In the genomic region with DNA sequence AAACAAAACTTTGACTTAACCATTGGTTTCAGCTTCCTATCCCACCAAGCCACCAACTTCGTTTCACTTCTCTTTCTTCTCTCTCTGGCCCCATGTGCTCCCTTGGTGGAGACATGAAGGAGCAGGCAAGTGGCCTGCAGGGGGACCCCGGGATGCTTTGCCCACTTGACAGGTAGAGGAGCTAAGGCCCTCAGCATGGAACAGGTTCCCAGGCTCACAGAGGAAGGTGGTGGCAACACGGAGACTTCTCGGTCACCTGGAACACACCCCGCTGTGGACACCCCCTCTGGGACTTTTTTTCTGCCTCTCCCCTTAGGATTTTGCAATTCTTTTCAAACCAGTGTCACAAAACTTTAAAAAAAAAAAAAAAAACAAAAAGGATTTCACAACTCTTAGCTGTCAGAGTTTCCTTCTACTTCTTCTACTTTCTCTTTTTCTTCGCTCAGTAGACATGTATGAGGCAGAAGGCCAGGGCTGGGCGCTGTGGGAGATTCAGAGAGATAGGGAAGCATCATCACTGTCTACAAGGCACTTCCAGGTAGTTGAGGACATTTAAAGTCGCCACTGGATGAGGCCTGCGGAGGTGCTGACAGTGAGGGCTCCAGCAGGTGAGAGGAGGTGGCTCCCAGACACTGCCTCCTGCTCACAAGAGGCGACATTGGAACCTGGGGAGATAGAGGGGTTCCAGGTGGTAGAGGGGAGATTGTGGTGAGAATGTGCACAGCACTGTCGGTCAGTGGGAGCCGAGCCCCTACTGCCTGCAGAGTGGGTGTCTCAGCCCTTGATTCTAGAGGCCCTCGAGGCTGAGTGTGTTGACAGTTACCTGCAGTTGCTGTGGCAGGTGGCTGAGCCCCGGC, we compare ENCODE assay signal across 1 cellular context.
TF ChIP-seq lines count a peak whose summit lies in the region.

No MANE protein-coding gene starts in this region.

TF ChIP-seq in IMR-90, 13 proteins besides CTCF, POLR2A, EP300 and RAD21 (continued from another document):
- TF ChIP-seq FOS (IDR thresholded peaks at IDR 0.05; ENCODE audit: low read depth, low read length): no peak
- no peak for TF ChIP-seq MXI1 (IDR thresholded peaks at IDR 0.05; ENCODE audit: borderline replicate concordance, low read depth, low read length)
- TF ChIP-seq MAFK (IDR thresholded peaks at IDR 0.05; ENCODE audit: low read depth, low read length): no peak
- TF ChIP-seq, protein P1, sequence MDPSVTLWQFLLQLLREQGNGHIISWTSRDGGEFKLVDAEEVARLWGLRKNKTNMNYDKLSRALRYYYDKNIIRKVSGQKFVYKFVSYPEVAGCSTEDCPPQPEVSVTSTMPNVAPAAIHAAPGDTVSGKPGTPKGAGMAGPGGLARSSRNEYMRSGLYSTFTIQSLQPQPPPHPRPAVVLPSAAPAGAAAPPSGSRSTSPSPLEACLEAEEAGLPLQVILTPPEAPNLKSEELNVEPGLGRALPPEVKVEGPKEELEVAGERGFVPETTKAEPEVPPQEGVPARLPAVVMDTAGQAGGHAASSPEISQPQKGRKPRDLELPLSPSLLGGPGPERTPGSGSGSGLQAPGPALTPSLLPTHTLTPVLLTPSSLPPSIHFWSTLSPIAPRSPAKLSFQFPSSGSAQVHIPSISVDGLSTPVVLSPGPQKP (IDR thresholded peaks at IDR 0.05; ENCODE audit: borderline replicate concordance, low read depth, low read length): no peak
